In genomic region chr7:141689072-141689825, GRCh38 we compare ENCODE assay signal across 8 cellular contexts. TPM values are rescaled to one million over a fixed set of nuclear protein-coding genes. Genes with fewer than 3 reads are reported as not detected.
"Had no signal": no experiment of that assay in that cellular context is flagged by ENCODE, and none has a peak within 500 bp of the region (broad histone marks: within the 10 kb centered on the region; RNA-seq: fewer than 3 reads in every experiment).

No MANE protein-coding gene starts in this region.

RNA-seq across cellular contexts. Expression of gene WEE2, which starts 18.9 kb away (rescaled TPM):
- total RNA-seq: LHCN-M2, MCF 10A, OCI-LY7, PC-9, Right ventricle myocardium inferior, RPMI7951, SJCRH30, SK-MEL-5 had no signal
